Comparison of ENCODE assay signal across 34 cellular contexts in genomic region chr3:131341761-131342160, GRCh38.
"Had no signal": no experiment of that assay in that cellular context is flagged by ENCODE, and none has a peak within 500 bp of the region (broad histone marks: within the 10 kb centered on the region; RNA-seq: fewer than 3 reads in every experiment).

No MANE protein-coding gene starts in this region.

- DNase-seq: Karpas-422, Kasumi-1, MG63, MM.1S, MV-4-11, NCI-H1048, NCI-H1092, NCI-H1092 treated with DMSO at 0.1 percent for 48 hours, NCI-H1105, NCI-H1105 treated with DMSO at 0.1 percent for 48 hours, NCI-H1417, NCI-H1417 treated with DMSO at 0.1 percent for 48 hours, NCI-H1436, NCI-H1436 treated with DMSO at 0.1 percent for 48 hours, NCI-H146, NCI-H1694, NCI-H1694 treated with DMSO at 0.1 percent for 48 hours, NCI-H187, NCI-H187 treated with DMSO at 0.1 percent for 48 hours, NCI-H1930, NCI-H2029, NCI-H2029 treated with DMSO at 0.1 percent for 48 hours, NCI-H2081, NCI-H2081 treated with DMSO at 0.1 percent for 48 hours, NCI-H2107, NCI-H2171, NCI-H2171 treated with DMSO at 0.1 percent for 48 hours, NCI-H2227 treated with DMSO at 0.1 percent for 48 hours, NCI-H226, NCI-H345, NCI-H446, NCI-H446 treated with DMSO at 0.1 percent for 48 hours, NCI-H510A, NCI-H510A treated with DMSO at 0.1 percent for 48 hours had no signal

- H3K27me3 ChIP-seq: MG63 had no signal

- H3K36me3 ChIP-seq: MG63 had no signal

- H3K4me3 ChIP-seq: MG63 had no signal
